Comparison of ENCODE assay signal across 9 cellular contexts in genomic region chr14:94345344-94346072, GRCh38. TPM values are rescaled to one million over a fixed set of nuclear protein-coding genes. Genes with fewer than 3 reads are reported as not detected.
DNase-seq lines count a peak whose midpoint lies in the region; ATAC-seq and TF ChIP-seq lines count a peak whose summit lies in the region.
"Had no signal": no experiment of that assay in that cellular context is flagged by ENCODE, and none has a peak within 500 bp of the region (broad histone marks: within the 10 kb centered on the region; RNA-seq: fewer than 3 reads in every experiment).

No MANE protein-coding gene starts in this region.

- H3K27me3 Mint-ChIP-seq in immature natural killer cell (ENCODE audit: low read depth in 3 of 3) = peaks cover 2 to 17% (median 3%) of the 10 kb centered on the region in 3 donors

- no peak overlapping the region for H3K14ac ChIP-seq in trophoblast cell (ENCODE audit: low read length)

- H3K4me1 Mint-ChIP-seq in immature natural killer cell = no peaks in the 10 kb centered on the region

- H3K18ac ChIP-seq in trophoblast cell (ENCODE audit: low read length) = no peak overlapping the region

- H3K9ac ChIP-seq in PC-3 (ENCODE audit: low read length) (no peak overlapping the region; the same call in 1 of the 2 replicates), trophoblast cell (ENCODE audit: low read length) (no peak overlapping the region)

- H2BK12ac ChIP-seq in trophoblast cell (ENCODE audit: low read length) = no peak overlapping the region

- no peak overlapping the region for H3K4me3 Mint-ChIP-seq in immature natural killer cell

- H3K27ac Mint-ChIP-seq in immature natural killer cell = no peak overlapping the region

- H4K8ac ChIP-seq in trophoblast cell (ENCODE audit: low read depth, low read length) = no peak overlapping the region

- H3K4me3 ChIP-seq in PC-3 (ENCODE audit: low read length) = no peak overlapping the region
- H3K4me3 ChIP-seq in trophoblast cell (ENCODE audit: low read depth, low read length) = no peak overlapping the region

- H3K4me1 ChIP-seq in PC-3 (ENCODE audit: insufficient read depth, low read length) (peaks cover 27% of the 10 kb centered on the region), trophoblast cell (ENCODE audit: control insufficient read depth in 1 of 2, insufficient read depth in 2 of 2, low read length in 2 of 2) (peaks cover 0 to 2% of the 10 kb centered on the region in 2 experiments)

- no peaks in the 10 kb centered on the region for H3F3A ChIP-seq in PC-3 (ENCODE audit: low read length, unreplicated experiment)

- H3K23ac ChIP-seq in trophoblast cell (ENCODE audit: low read length) = no peak overlapping the region

- no peaks in the 10 kb centered on the region for H3K79me2 ChIP-seq in PC-3 (ENCODE audit: low read length)
- no peaks in the 10 kb centered on the region for H3K79me2 ChIP-seq in trophoblast cell (ENCODE audit: control insufficient read depth, insufficient read depth, low read length, poor library complexity)

- H3K9me3 Mint-ChIP-seq in immature natural killer cell = no peaks in the 10 kb centered on the region

- H3K9me3 ChIP-seq in PC-3 (ENCODE audit: low read length) (no peaks in the 10 kb centered on the region), trophoblast cell (ENCODE audit: insufficient read depth, low read depth, low read length) (no peaks in the 10 kb centered on the region)

- H3K36me3 ChIP-seq in PC-3 (ENCODE audit: low read depth, low read length) (no peaks in the 10 kb centered on the region), trophoblast cell (ENCODE audit: control insufficient read depth in 1 of 2, insufficient read depth in 2 of 2, low read length in 2 of 2) (no peaks in the 10 kb centered on the region)

- no peak overlapping the region for H2BK5ac ChIP-seq in trophoblast cell (ENCODE audit: low read depth, low read length, poor library complexity)

- no peak overlapping the region for H4K91ac ChIP-seq in trophoblast cell (ENCODE audit: low read depth, low read length)

- H3K9me2 ChIP-seq in PC-3 (replicated peaks; ENCODE audit: low read length) = no peaks in the 10 kb centered on the region

- BruUV-seq in PC-3 (replicated peaks; lab: Mats Ljungman, UMichigan) = no TSS peak

- no peak overlapping the region for H4K12ac ChIP-seq in trophoblast cell (ENCODE audit: low read depth, low read length)

- WGBS in trophoblast cell (ENCODE audit: extremely low coverage, insufficient coverage, insufficient read length) = no CpG with 5 or more reads among the region's 13 CpGs

- DNase-seq in EL = peak; percentile 97
- peak; percentile 81 for DNase-seq in PC-3
- DNase-seq in epithelial cell of prostate (ENCODE audit: low read depth, low spot score) = peak; percentile 39
- peak; percentile 49 to 72 for DNase-seq in trophoblast cell
- DNase-seq in NOMO-1 treated with dmso at 0.1 percent for 144 hours (lab: John Stamatoyannopoulos, UW; ENCODE audit: unreplicated experiment) = no peak
- DNase-seq in NK-92 treated with Interleukin-12 subunit alpha and Interleukin-12 subunit beta, amount 100 ng/mL, for 24 hours (lab: John Stamatoyannopoulos, UW) = no peak
- no peak for DNase-seq in GM10266 (ENCODE audit: extremely low spot score)
- DNase-seq in immature natural killer cell = no peak
- DNase-seq: SHP77 had no signal

- H3K27ac ChIP-seq in PC-3 (ENCODE audit: low read length) = peak overlapping the region; percentile 52
- H3K27ac ChIP-seq in epithelial cell of prostate = no peak overlapping the region
- no peak overlapping the region for H3K27ac ChIP-seq in trophoblast cell (ENCODE audit: low read depth, low read length)

- H4K20me1 ChIP-seq in PC-3 (ENCODE audit: low read length) = no peaks in the 10 kb centered on the region

- TF ChIP-seq CTCF in PC-3 (conservative IDR thresholded peaks at IDR 0.05; ENCODE audit: low read depth, low read length) (no peak), GM10266 (IDR thresholded peaks at IDR 0.05; ENCODE audit: control insufficient read depth, insufficient read depth, low read depth, missing control alignments) (no peak)

- H2AFZ ChIP-seq in PC-3 (ENCODE audit: low read length) (no peak overlapping the region), trophoblast cell (ENCODE audit: insufficient read depth, low read length, poor library complexity) (no peak overlapping the region)

- no peak overlapping the region for H3K4ac ChIP-seq in trophoblast cell (ENCODE audit: low read depth, low read length)

- POLR2A ChIA-PET in PC-3 (lab: Charles Lee; ENCODE audit: unreplicated experiment) = no interaction called here

- no peak overlapping the region for H2AK5ac ChIP-seq in trophoblast cell (ENCODE audit: low read length)

- intact Hi-C loops in PC-3 (cut with micrococcal nuclease) = no loop called here

- H3K36me3 Mint-ChIP-seq in immature natural killer cell = no peaks in the 10 kb centered on the region

- no peaks in the 10 kb centered on the region for H3K27me3 ChIP-seq in PC-3 (ENCODE audit: low read length)
- H3K27me3 ChIP-seq in trophoblast cell (ENCODE audit: insufficient read depth, low read length) = no peaks in the 10 kb centered on the region

- H3K4me2 ChIP-seq in PC-3 (ENCODE audit: low read length) (0 out of 2 replicates have a peak overlapping the region, but pooled peaks have one; percentile 43), trophoblast cell (ENCODE audit: low read length) (no peak overlapping the region)

- no peak overlapping the region for H2BK120ac ChIP-seq in trophoblast cell (ENCODE audit: insufficient read depth, low read length, poor library complexity)

- peak; percentile 56 for ATAC-seq in PC-3

- CTCF ChIA-PET in PC-3 (lab: Charles Lee) = no interaction called here

- H3K79me1 ChIP-seq in trophoblast cell (ENCODE audit: low read length) = no peaks in the 10 kb centered on the region

RNA-seq across cellular contexts. Expression of gene SERPINA2, which starts 21.0 kb away (rescaled TPM):
- total RNA-seq in PC-3 (2014; rRNA removed) = not detected in 2 replicates
- 0.39 and 0.42 TPM in 2 replicates for polyA plus RNA-seq in trophoblast cell (2013)
- not detected for polyA plus RNA-seq in immature natural killer cell

RNA-seq across cellular contexts. Expression of gene SERPINA6, which starts 22.4 kb away (rescaled TPM):
- total RNA-seq in PC-3 (2014; rRNA removed) = not detected in 2 replicates
- not detected in 2 replicates for polyA plus RNA-seq in trophoblast cell (2013)
- polyA plus RNA-seq in immature natural killer cell = not detected

RNA-seq across cellular contexts. Expression of gene SERPINA1, which starts 42.9 kb away (rescaled TPM):
- 5.4 and 10.5 TPM in 2 replicates for total RNA-seq in PC-3 (2014; rRNA removed)
- polyA plus RNA-seq in trophoblast cell (2013) = 0.14 and 0.19 TPM in 2 replicates
- polyA plus RNA-seq in immature natural killer cell = 1 to 10 TPM; 1.7 to 5.5 (median 3.0) TPM

RNA-seq across cellular contexts. Expression of gene SERPINA10, which starts 52.4 kb away (rescaled TPM):
- not detected in 2 replicates for total RNA-seq in PC-3 (2014; rRNA removed)
- not detected in 2 replicates for polyA plus RNA-seq in trophoblast cell (2013)
- not detected for polyA plus RNA-seq in immature natural killer cell

Comparison
In these comparisons a context has a peak if more than half of its experiments do, and no peak if none do; other contexts are left out.
1. DNase-seq: peak in EL (single experiment), PC-3 (single experiment), epithelial cell of prostate (single experiment) and trophoblast cell (2 of 2); none in NOMO-1 treated with dmso at 0.1 percent for 144 hours (single experiment), NK-92 treated with Interleukin-12 subunit alpha and Interleukin-12 subunit beta, amount 100 ng/mL, for 24 hours (single experiment), GM10266 (single experiment) and immature natural killer cell (0 of 3).